19 cellular contexts compared by ENCODE assay signal in the genomic region with DNA sequence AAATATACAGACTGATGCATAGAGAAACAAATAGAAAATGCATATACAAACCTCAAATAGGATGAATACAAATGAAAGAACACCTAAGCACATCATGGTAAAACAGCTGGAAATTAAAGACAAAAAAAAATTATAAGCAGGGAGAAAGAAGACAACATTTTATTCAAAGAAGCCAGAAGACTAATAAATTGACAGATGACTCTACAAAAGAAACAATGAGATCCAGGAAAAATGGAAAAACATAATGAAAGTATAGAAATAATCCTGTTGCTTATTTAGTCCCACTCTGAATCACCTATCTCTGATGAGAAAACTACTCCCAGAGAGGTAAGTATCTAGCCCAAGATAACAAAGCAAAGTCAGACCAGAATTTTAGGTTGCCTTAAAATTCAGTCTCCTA.
DNase-seq lines count a peak whose midpoint lies in the region; TF ChIP-seq lines count a peak whose summit lies in the region.
"Had no signal": no experiment of that assay in that cellular context is flagged by ENCODE, and none has a peak within 500 bp of the region (broad histone marks: within the 10 kb centered on the region; RNA-seq: fewer than 3 reads in every experiment).

No MANE protein-coding gene starts in this region.

- no peaks in the 10 kb centered on the region for H3K79me2 ChIP-seq in Karpas-422 (ENCODE audit: low read length)
- H3K79me2 ChIP-seq in neural cell (replicated peaks; ENCODE audit: insufficient read depth, low read length) = no peaks in the 10 kb centered on the region

- no peaks in the 10 kb centered on the region for H4K20me1 ChIP-seq in Karpas-422 (ENCODE audit: insufficient read depth, low read depth, low read length)
- H4K20me1 ChIP-seq in neural cell (ENCODE audit: insufficient read depth) = no peaks in the 10 kb centered on the region
- H4K20me1 ChIP-seq: BLaER1 had no signal

- H3K9me3 ChIP-seq in HEK293 (ENCODE audit: control insufficient read depth, insufficient read depth, low read depth, low read length) (no peaks in the 10 kb centered on the region; the same call in 1 of the 2 replicates), Karpas-422 (ENCODE audit: low read length) (no peaks in the 10 kb centered on the region), neural cell (ENCODE audit: low read length) (no peaks in the 10 kb centered on the region)
- H3K9me3 ChIP-seq: BE2C, BLaER1 had no signal

- H3K27ac ChIP-seq in HEK293 (ENCODE audit: extremely low read depth, low read depth, low read length) = no peak overlapping the region
- no peak overlapping the region for H3K27ac ChIP-seq in Karpas-422 (ENCODE audit: low read length)
- peak overlapping the region; percentile 81 for H3K27ac ChIP-seq in neural cell (ENCODE audit: low read length)
- H3K27ac ChIP-seq: BLaER1 had no signal

- H3K27me3 ChIP-seq in Karpas-422 (ENCODE audit: low read length) (no peaks in the 10 kb centered on the region), neural cell (ENCODE audit: insufficient read depth, low read depth, low read length) (no peaks in the 10 kb centered on the region)
- H3K27me3 ChIP-seq: BE2C, BLaER1 had no signal

- POLR2A ChIA-PET in HEK293 (lab: Yijun Ruan, JAX) = no interaction called here

- no peak for TF ChIP-seq CTCF in HEK293 (tag by site-specific recombination; IDR thresholded peaks at IDR 0.05)
- no peak for TF ChIP-seq CTCF in neural cell (IDR thresholded peaks at IDR 0.05; ENCODE audit: poor library complexity, severe bottlenecking)

- CTCF ChIA-PET in HEK293 (lab: Yijun Ruan, JAX) = no interaction called here

- H3K4me2 ChIP-seq in Karpas-422 (ENCODE audit: low read depth, low read length, poor library complexity, severe bottlenecking) (no peak overlapping the region), neural cell (ENCODE audit: low read length) (no peak overlapping the region)
- H3K4me2 ChIP-seq: BLaER1 had no signal

- no peak for TF ChIP-seq RAD21 in neural cell (conservative IDR thresholded peaks at IDR 0.05)

- H3K4me1 ChIP-seq in HEK293 (ENCODE audit: control insufficient read depth, insufficient read depth, low read length) = no peaks in the 10 kb centered on the region
- H3K4me1 ChIP-seq in Karpas-422 (ENCODE audit: low read length) = no peaks in the 10 kb centered on the region
- H3K4me1 ChIP-seq: BE2C had no signal

- H3K9ac ChIP-seq in Karpas-422 (ENCODE audit: low read length) = no peak overlapping the region
- no peak overlapping the region for H3K9ac ChIP-seq in neural cell (ENCODE audit: low read length)
- H3K9ac ChIP-seq: BLaER1 had no signal

- H2AFZ ChIP-seq in Karpas-422 (ENCODE audit: low read length) (no peak overlapping the region), neural cell (ENCODE audit: low read depth, low read length) (no peak overlapping the region)

- H3K9me2 ChIP-seq in Karpas-422 (replicated peaks; ENCODE audit: insufficient read depth, low read length) (no peaks in the 10 kb centered on the region), neural cell (ENCODE audit: insufficient read depth, low read length) (no peaks in the 10 kb centered on the region)

- no peak for TF ChIP-seq EP300 in neural cell (conservative IDR thresholded peaks at IDR 0.05; ENCODE audit: poor library complexity, severe bottlenecking)

- no peak overlapping the region for H3K4me3 ChIP-seq in HEK293 (ENCODE audit: low read depth, low read length)
- no peak overlapping the region for H3K4me3 ChIP-seq in Karpas-422 (ENCODE audit: low read length)
- no peak overlapping the region for H3K4me3 ChIP-seq in neural cell (ENCODE audit: low read length)
- H3K4me3 ChIP-seq: BLaER1 had no signal

- peaks cover 3% of the 10 kb centered on the region for H3F3A ChIP-seq in neural cell (ENCODE audit: insufficient read depth, low read length, poor library complexity, severe bottlenecking)

- DNase-seq in Karpas-422 = peak; percentile 27
- no peak for DNase-seq in NCI-H2081 treated with DMSO at 0.1 percent for 48 hours (lab: John Stamatoyannopoulos, UW)
- DNase-seq in NCI-H748 (lab: John Stamatoyannopoulos, UW; ENCODE audit: unreplicated experiment) = no peak
- DNase-seq: 8988T; ACHN; BE2C; C1 segment of cervical spinal cord; CD4-positive, alpha-beta memory T cell; CD4-positive, CD25-positive, alpha-beta regulatory T cell; CD8-positive, alpha-beta memory T cell; COR-L47; DMS 273 treated with DMSO at 0.1 percent for 48 hours; DMS153; DMS53; DMS79 treated with DMSO at 0.1 percent for 48 hours; GF-D8 had no signal

- no peaks in the 10 kb centered on the region for H3K36me3 ChIP-seq in HEK293 (ENCODE audit: control insufficient read depth in 2 of 2, insufficient read depth in 1 of 2, low read length in 2 of 2)
- H3K36me3 ChIP-seq in Karpas-422 (ENCODE audit: insufficient read depth, low read length) = no peaks in the 10 kb centered on the region
- no peaks in the 10 kb centered on the region for H3K36me3 ChIP-seq in neural cell (ENCODE audit: insufficient read depth, low read length)
- H3K36me3 ChIP-seq: BE2C, BLaER1 had no signal

TF ChIP-seq in HEK293, 187 proteins besides CTCF, POLR2A, EP300 and RAD21 (continues in another document):
- no peak for TF ChIP-seq ZNF623 (tag by site-specific recombination; IDR thresholded peaks at IDR 0.05)
- TF ChIP-seq TRIM28 (IDR thresholded peaks at IDR 0.05; ENCODE audit: borderline replicate concordance, low read length) = 0 out of 2 replicates have a peak, but pooled peaks have one; percentile 50
- no peak for TF ChIP-seq ZNF707 (tag by site-specific recombination; IDR thresholded peaks at IDR 0.05)
- no peak for TF ChIP-seq ZBTB48 (tag by site-specific recombination; IDR thresholded peaks at IDR 0.05)
- TF ChIP-seq, protein P1, sequence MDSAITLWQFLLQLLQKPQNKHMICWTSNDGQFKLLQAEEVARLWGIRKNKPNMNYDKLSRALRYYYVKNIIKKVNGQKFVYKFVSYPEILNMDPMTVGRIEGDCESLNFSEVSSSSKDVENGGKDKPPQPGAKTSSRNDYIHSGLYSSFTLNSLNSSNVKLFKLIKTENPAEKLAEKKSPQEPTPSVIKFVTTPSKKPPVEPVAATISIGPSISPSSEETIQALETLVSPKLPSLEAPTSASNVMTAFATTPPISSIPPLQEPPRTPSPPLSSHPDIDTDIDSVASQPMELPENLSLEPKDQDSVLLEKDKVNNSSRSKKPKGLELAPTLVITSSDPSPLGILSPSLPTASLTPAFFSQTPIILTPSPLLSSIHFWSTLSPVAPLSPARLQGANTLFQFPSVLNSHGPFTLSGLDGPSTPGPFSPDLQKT (IDR thresholded peaks at IDR 0.05; ENCODE audit: borderline replicate concordance, low read depth, low read length) = no peak
- TF ChIP-seq, protein P2, sequence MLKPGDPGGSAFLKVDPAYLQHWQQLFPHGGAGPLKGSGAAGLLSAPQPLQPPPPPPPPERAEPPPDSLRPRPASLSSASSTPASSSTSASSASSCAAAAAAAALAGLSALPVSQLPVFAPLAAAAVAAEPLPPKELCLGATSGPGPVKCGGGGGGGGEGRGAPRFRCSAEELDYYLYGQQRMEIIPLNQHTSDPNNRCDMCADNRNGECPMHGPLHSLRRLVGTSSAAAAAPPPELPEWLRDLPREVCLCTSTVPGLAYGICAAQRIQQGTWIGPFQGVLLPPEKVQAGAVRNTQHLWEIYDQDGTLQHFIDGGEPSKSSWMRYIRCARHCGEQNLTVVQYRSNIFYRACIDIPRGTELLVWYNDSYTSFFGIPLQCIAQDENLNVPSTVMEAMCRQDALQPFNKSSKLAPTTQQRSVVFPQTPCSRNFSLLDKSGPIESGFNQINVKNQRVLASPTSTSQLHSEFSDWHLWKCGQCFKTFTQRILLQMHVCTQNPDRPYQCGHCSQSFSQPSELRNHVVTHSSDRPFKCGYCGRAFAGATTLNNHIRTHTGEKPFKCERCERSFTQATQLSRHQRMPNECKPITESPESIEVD (tag by site-specific recombination; IDR thresholded peaks at IDR 0.05) = no peak
- TF ChIP-seq SETDB1 (IDR thresholded peaks at IDR 0.05; ENCODE audit: insufficient read length, low read length) = peak; percentile 86
- no peak for TF ChIP-seq MEIS1 (CRISPR knock-in tag; IDR thresholded peaks at IDR 0.05; ENCODE audit: borderline replicate concordance)

TF ChIP-seq in neural cell, 6 proteins besides CTCF, POLR2A, EP300 and RAD21:
- TF ChIP-seq MXI1 (conservative IDR thresholded peaks at IDR 0.05; ENCODE audit: poor library complexity, severe bottlenecking) = no peak
